In the genomic region with DNA sequence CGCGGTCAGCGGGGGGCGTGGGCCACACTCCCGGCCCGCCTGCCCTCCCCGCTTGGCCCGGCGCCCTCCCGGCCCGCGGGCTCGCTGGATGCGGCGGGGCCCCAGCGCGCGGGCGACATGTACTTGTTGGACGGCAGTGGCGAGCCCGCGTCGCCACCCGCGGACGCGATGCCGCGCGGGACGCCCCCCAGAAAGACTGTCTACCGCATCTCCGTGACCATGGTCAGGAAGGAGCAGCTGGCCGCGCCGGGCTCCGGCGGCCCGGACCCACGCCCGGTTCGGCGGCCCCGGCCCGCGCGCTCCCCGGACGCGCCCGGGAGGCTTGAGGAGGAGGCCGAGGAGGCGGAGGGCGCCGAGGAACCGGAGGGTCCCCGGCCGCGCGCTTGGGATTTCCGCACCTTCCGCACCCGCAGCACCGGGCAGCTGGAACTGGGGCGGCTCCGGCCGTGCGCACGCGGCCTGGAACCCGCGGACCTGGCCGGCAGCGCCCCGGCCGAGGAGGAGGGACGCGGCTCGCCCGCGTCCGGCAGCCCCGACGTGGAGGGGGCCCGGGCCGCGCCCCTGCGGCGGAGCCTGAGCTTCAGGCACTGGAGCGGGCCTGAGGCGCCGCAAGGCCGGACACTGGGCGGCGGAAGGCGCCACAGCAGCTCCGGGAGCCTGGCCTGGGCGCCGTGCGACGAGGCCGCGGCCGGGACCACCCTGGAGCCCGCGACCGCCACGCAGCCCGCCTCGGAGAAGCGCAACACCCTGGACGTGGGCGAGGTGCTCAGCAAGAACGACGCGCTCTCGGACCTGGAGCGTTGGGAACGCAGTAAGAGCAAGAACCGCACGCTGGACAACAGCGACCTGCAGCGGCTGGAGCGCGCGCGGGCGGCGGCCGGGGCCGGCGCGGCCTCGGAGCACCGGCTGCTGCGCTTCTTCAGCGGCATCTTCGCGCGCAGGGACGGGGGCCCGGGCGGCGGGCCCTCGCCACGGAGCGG, we compare ENCODE assay signal across 8 cellular contexts.
DNase-seq lines count a peak whose midpoint lies in the region; ATAC-seq lines count a peak whose summit lies in the region.

No MANE protein-coding gene starts in this region.

- H3K4me3 ChIP-seq in mesodermal cell (ENCODE audit: extremely low read depth, insufficient read depth, low read length, poor library complexity, severe bottlenecking) (peak overlapping the region; percentile 37), urinary bladder (ENCODE audit: low read depth, low read length) (peak overlapping the region; percentile 61)

- no peaks in the 10 kb centered on the region for H3K9me3 ChIP-seq in mesodermal cell (ENCODE audit: control insufficient read depth, low read length)

- H3K36me3 ChIP-seq in mesodermal cell (ENCODE audit: control insufficient read depth, insufficient read depth, low read length): no peaks in the 10 kb centered on the region
- no peaks in the 10 kb centered on the region for H3K36me3 ChIP-seq in urinary bladder (ENCODE audit: insufficient read depth)

- DNase-seq in EH (ENCODE audit: low read depth) (peak; percentile 79), NCI-H526 (lab: John Stamatoyannopoulos, UW) (peak; percentile 34 to 84), epithelial cell of prostate (ENCODE audit: low read depth, low spot score) (peak; percentile 16), Kasumi-1 (lab: John Stamatoyannopoulos, UW) (no peak), NCI-H128 (lab: John Stamatoyannopoulos, UW; ENCODE audit: unreplicated experiment) (no peak)

- H3K4me1 ChIP-seq in mesodermal cell (ENCODE audit: control insufficient read depth, insufficient read depth, low read length, poor library complexity, severe bottlenecking) (peaks cover 16% of the 10 kb centered on the region), urinary bladder (ENCODE audit: insufficient read depth) (no peaks in the 10 kb centered on the region)

- WGBS in mesodermal cell (ENCODE audit: insufficient coverage in 2 of 2), 2 experiments: 0 to 1% methylated on average over 97 to 133 of the region's 148 CpGs
- WGBS in urinary bladder: under 1% methylated on average over 147 of the region's 148 CpGs

- H3K27ac ChIP-seq in epithelial cell of prostate (no peak overlapping the region), mesodermal cell (ENCODE audit: low read depth, low read length, severe bottlenecking) (no peak overlapping the region), urinary bladder (ENCODE audit: low read depth) (no peak overlapping the region)

- no peak for ATAC-seq in HG03045 (IDR thresholded peaks at IDR 0.05; ENCODE audit: unreplicated experiment)

Comparison
In these comparisons a context has a peak if more than half of its experiments do, and no peak if none do; other contexts are left out.
1. DNase-seq: peak in EH (single experiment), NCI-H526 (2 of 2) and epithelial cell of prostate (single experiment); none in Kasumi-1 (0 of 2) and NCI-H128 (single experiment).